ENCODE assay signal across 9 cellular contexts in genomic region chr2:37376421-37377186, GRCh38. TPM values are rescaled to one million over a fixed set of nuclear protein-coding genes. Genes with fewer than 3 reads are reported as not detected.
DNase-seq lines count a peak whose midpoint lies in the region; ATAC-seq and TF ChIP-seq lines count a peak whose summit lies in the region.
"Had no signal": no experiment of that assay in that cellular context is flagged by ENCODE, and none has a peak within 500 bp of the region (broad histone marks: within the 10 kb centered on the region; RNA-seq: fewer than 3 reads in every experiment).

No MANE protein-coding gene starts in this region.

- peaks cover 14 to 18% (median 16%) of the 10 kb centered on the region in 3 donors for H3K4me1 Mint-ChIP-seq in CD8-positive, alpha-beta memory T cell
- H3K4me1 Mint-ChIP-seq in stimulated activated memory B cell treated with anti-CD40 and anti-IgM and Interleukin-4, amounts not matched to agents 10 μg/mL and 1 μg/mL and 100 μg/mL, for 72 hours, result peaks cover 37% of the 10 kb centered on the region

- H3K9me3 ChIP-seq in CD8-positive, alpha-beta memory T cell (ENCODE audit: low read length), result no peaks in the 10 kb centered on the region
- H3K9me3 ChIP-seq in esophagus squamous epithelium, result no peaks in the 10 kb centered on the region

- peaks cover 20 to 52% of the 10 kb centered on the region in 2 donors for H3K27me3 Mint-ChIP-seq in CD8-positive, alpha-beta memory T cell
- H3K27me3 Mint-ChIP-seq in stimulated activated memory B cell treated with anti-CD40 and anti-IgM and Interleukin-4, amounts not matched to agents 10 μg/mL and 1 μg/mL and 100 μg/mL, for 72 hours, result no peaks in the 10 kb centered on the region

- intact Hi-C loops in esophagus squamous epithelium (cut with DNase I), result no loop called here

- peak in 2 of 5 donors; percentile 52 to 64 for DNase-seq in CD8-positive, alpha-beta memory T cell
- peak; percentile 98 for DNase-seq in RPMI7951 (ENCODE audit: low read depth)
- DNase-seq in esophagus squamous epithelium (lab: John Stamatoyannopoulos, UW), result no peak
- DNase-seq in NCI-H1417 treated with DMSO at 0.1 percent for 48 hours (lab: John Stamatoyannopoulos, UW), result no peak
- no peak for DNase-seq in NCI-H1105 treated with DMSO at 0.1 percent for 48 hours (lab: John Stamatoyannopoulos, UW)

- POLR2A ChIA-PET in CD8-positive, alpha-beta memory T cell (lab: Charles Lee), result interaction anchor here (0.5 to 0.6 kb wide), 2 partner anchors 9 to 984 kb away, joined by 3 read pairs; no protein-coding TSS in a partner anchor

- peak overlapping the region in 4 of 8 donors; percentile 1 to 56 (median 31) for H3K27ac Mint-ChIP-seq in CD8-positive, alpha-beta memory T cell
- peak overlapping the region; percentile 78 for H3K27ac Mint-ChIP-seq in stimulated activated memory B cell treated with anti-CD40 and anti-IgM and Interleukin-4, amounts not matched to agents 10 μg/mL and 1 μg/mL and 100 μg/mL, for 72 hours

- H3K4me3 ChIP-seq in CD8-positive, alpha-beta memory T cell (ENCODE audit: low read length), result no peak overlapping the region
- H3K4me3 ChIP-seq in esophagus squamous epithelium, result peak overlapping the region in 3 of 4 donors; percentile 0 to 28 (median 3)
- H3K4me3 ChIP-seq: PC-9 had no signal

- peaks cover 16% of the 10 kb centered on the region for H3K4me1 ChIP-seq in CD8-positive, alpha-beta memory T cell (ENCODE audit: insufficient read depth, low read length)
- peaks cover 0 to 16% (median 5%) of the 10 kb centered on the region in 3 donors for H3K4me1 ChIP-seq in esophagus squamous epithelium

- TF ChIP-seq CTCF in esophagus squamous epithelium (IDR thresholded peaks at IDR 0.05), result no peak

- TF ChIP-seq POLR2A in esophagus squamous epithelium (IDR thresholded peaks at IDR 0.05), result no peak

- no peaks in the 10 kb centered on the region for H3K9me3 Mint-ChIP-seq in CD8-positive, alpha-beta memory T cell
- no peaks in the 10 kb centered on the region for H3K9me3 Mint-ChIP-seq in stimulated activated memory B cell treated with anti-CD40 and anti-IgM and Interleukin-4, amounts not matched to agents 10 μg/mL and 1 μg/mL and 100 μg/mL, for 72 hours

- H3K4me3 Mint-ChIP-seq in CD8-positive, alpha-beta memory T cell, result peak overlapping the region in 5 of 7 donors; percentile 22 to 63 (median 49)
- peak overlapping the region; percentile 66 for H3K4me3 Mint-ChIP-seq in stimulated activated memory B cell treated with anti-CD40 and anti-IgM and Interleukin-4, amounts not matched to agents 10 μg/mL and 1 μg/mL and 100 μg/mL, for 72 hours

- CTCF ChIA-PET in CD8-positive, alpha-beta memory T cell (lab: Charles Lee), result interaction anchor here (1.1 to 1.9 kb wide), 5 partner anchors 10 to 514 kb away, joined by 3 to 5 read pairs (median 3); no protein-coding TSS in a partner anchor

- no peak overlapping the region for H3K27ac ChIP-seq in CD8-positive, alpha-beta memory T cell (ENCODE audit: low read depth, low read length)
- peak overlapping the region in 3 of 4 donors; percentile 11 to 45 (median 37) for H3K27ac ChIP-seq in esophagus squamous epithelium
- H3K27ac ChIP-seq: PC-9 had no signal

- ATAC-seq in GM19324 (IDR thresholded peaks at IDR 0.05; ENCODE audit: low FRiP score, unreplicated experiment) (peak; percentile 87), HG03108 (IDR thresholded peaks at IDR 0.05; ENCODE audit: unreplicated experiment) (peak; percentile 90)
- ATAC-seq in stimulated activated memory B cell treated with anti-CD40 and anti-IgM and Interleukin-4, amounts not matched to agents 10 μg/mL and 1 μg/mL and 100 μg/mL, for 72 hours, result peak; percentile 91

- no peaks in the 10 kb centered on the region for H3K36me3 Mint-ChIP-seq in CD8-positive, alpha-beta memory T cell
- no peaks in the 10 kb centered on the region for H3K36me3 Mint-ChIP-seq in stimulated activated memory B cell treated with anti-CD40 and anti-IgM and Interleukin-4, amounts not matched to agents 10 μg/mL and 1 μg/mL and 100 μg/mL, for 72 hours

- H3K36me3 ChIP-seq in CD8-positive, alpha-beta memory T cell (ENCODE audit: insufficient read depth, low read length), result no peaks in the 10 kb centered on the region
- H3K36me3 ChIP-seq in esophagus squamous epithelium, result no peaks in the 10 kb centered on the region

- 20 to 32% methylated on average over 9 of the region's 9 CpGs for WGBS in esophagus squamous epithelium, 2 donors

- H3K27me3 ChIP-seq in CD8-positive, alpha-beta memory T cell (ENCODE audit: insufficient read depth, low read length, poor library complexity, severe bottlenecking), result peaks cover 27% of the 10 kb centered on the region
- no peaks in the 10 kb centered on the region for H3K27me3 ChIP-seq in esophagus squamous epithelium

RNA-seq across cellular contexts. Expression of gene QPCT, which starts 32.2 kb away (rescaled TPM):
- 1 to 10 TPM; 3.9 to 4.2 TPM for total RNA-seq in CD8-positive, alpha-beta memory T cell
- 0.26 TPM for polyA plus RNA-seq in CD8-positive, alpha-beta memory T cell
- total RNA-seq in RPMI7951 (2014; rRNA removed; shearing (Covaris generic)), result 126 and 137 TPM in 2 replicates
- 10 to 100 TPM in 2 of 4 donors, 1 to 10 TPM in 2; 2.1 to 13.7 (median 7.2) TPM for total RNA-seq in esophagus squamous epithelium

RNA-seq across cellular contexts. Expression of gene PRKD3, which starts 52.0 kb away (rescaled TPM):
- 10 to 100 TPM; 38.3 to 38.4 TPM for total RNA-seq in CD8-positive, alpha-beta memory T cell
- polyA plus RNA-seq in CD8-positive, alpha-beta memory T cell, result 22.9 TPM
- total RNA-seq in RPMI7951 (2014; rRNA removed; shearing (Covaris generic)), result 94.0 and 96.4 TPM in 2 replicates
- 10 to 100 TPM in 3 of 4 donors, 1 to 10 TPM in 1; 7.4 to 25.9 (median 23.2) TPM for total RNA-seq in esophagus squamous epithelium
